10 cellular contexts compared by ENCODE assay signal in genomic region chr10:122551450-122551849, GRCh38. TPM values are rescaled to one million over a fixed set of nuclear protein-coding genes. Genes with fewer than 3 reads are reported as not detected.
DNase-seq lines count a peak whose midpoint lies in the region; ATAC-seq, FAIRE-seq and TF ChIP-seq lines count a peak whose summit lies in the region.
"Had no signal": no experiment of that assay in that cellular context is flagged by ENCODE, and none has a peak within 500 bp of the region (broad histone marks: within the 10 kb centered on the region; RNA-seq: fewer than 3 reads in every experiment).

No MANE protein-coding gene starts in this region.

- POLR2A ChIA-PET in GM12878 (lab: Charles Lee), result no interaction called here

- H3K9me3 ChIP-seq in GM12878 (replicated peaks; ENCODE audit: control insufficient read depth, insufficient read depth, low read length) (no peaks in the 10 kb centered on the region), adrenal gland (replicated peaks in 1 of 3) (no peaks in the 10 kb centered on the region)

- intact Hi-C loops in GM12878 (cut with micrococcal nuclease; ENCODE audit: unreplicated experiment) (no loop called here), lower leg skin (cut with DNase I; ENCODE audit: low total_unique reads) (no loop called here), adrenal gland (cut with DNase I) (loop anchor here in 1 of 2 donors (10.0 kb wide), 1 partner anchor 87 kb away; the partner anchor contains the start of gene HTRA1)

- TF ChIP-seq EP300 in GM12878 (IDR thresholded peaks at IDR 0.05; ENCODE audit: borderline replicate concordance in 1 of 2, control insufficient read depth in 1 of 2, low read depth in 2 of 2, low read length in 2 of 2), result no peak

- H3K27me3 ChIP-seq in GM12878 (replicated peaks in 1 of 2; ENCODE audit: control insufficient read depth in 2 of 2, insufficient read depth in 2 of 2, low read length in 1 of 2), result peaks cover 1 to 4% of the 10 kb centered on the region in 2 experiments; a peak in 2 of 4 replicates
- H3K27me3 ChIP-seq in adrenal gland, result no peaks in the 10 kb centered on the region

- TF ChIP-seq RAD21 in GM12878 (IDR thresholded peaks at IDR 0.05; ENCODE audit: insufficient read depth, low read depth, low read length), result no peak

- BruUV-seq in GM12878 (replicated peaks; lab: Mats Ljungman, UMichigan), result no TSS peak

- no peak overlapping the region for H3K4me3 ChIP-seq in GM12864 (ENCODE audit: low read depth, low read length)
- H3K4me3 ChIP-seq in GM12878, result no peak overlapping the region
- no peak overlapping the region for H3K4me3 ChIP-seq in lower leg skin (ENCODE audit: low read depth, poor library complexity, severe bottlenecking)
- no peak overlapping the region for H3K4me3 ChIP-seq in adrenal gland

- TF ChIP-seq CTCF in GM12864 (IDR thresholded peaks at IDR 0.05; ENCODE audit: low read depth, low read length, missing control alignments), result peak; percentile 9
- TF ChIP-seq CTCF in GM12878 (IDR thresholded peaks at IDR 0.05 in 2 of 3, conservative IDR thresholded peaks at IDR 0.05 in 1 of 3; ENCODE audit: control insufficient read depth in 2 of 3, extremely low read depth in 1 of 3, insufficient read depth in 1 of 3, low read depth in 3 of 3, low read length in 3 of 3), result 0 out of 6 replicates have a peak, but pooled peaks of 1 of the 3 experiments have one; percentile 3
- TF ChIP-seq CTCF in lower leg skin (IDR thresholded peaks at IDR 0.05), result no peak
- no peak for TF ChIP-seq CTCF in adrenal gland (IDR thresholded peaks at IDR 0.05)

- SMC1A ChIA-PET in GM12878 (lab: Charles Lee; ENCODE audit: uncharacterized antibody, unreplicated experiment), result interaction anchor here (1.1 kb wide), 1 partner anchor 14 kb away, joined by 3 read pairs; no protein-coding TSS in a partner anchor

- RAD21 ChIA-PET in GM12878 (lab: Charles Lee; ENCODE audit: unreplicated experiment), result no interaction called here

- DNase-seq in GM12864 (ENCODE audit: low read depth) (no peak), T-helper 1 cell (peak in 3 of 5 donors; percentile 6 to 30 (median 9)), GM12878 (ENCODE audit: low read depth, low spot score) (no peak), NCI-H2107 (lab: John Stamatoyannopoulos, UW) (no peak), lower leg skin (ENCODE audit: low spot score in 2 of 2) (no peak), adrenal gland (no peak), D341Med (ENCODE audit: low spot score) (no peak)
- DNase-seq in stimulated activated CD4-positive, alpha-beta T cell treated with anti-CD3 and anti-CD28 coated beads, Interleukin-12 subunit alpha, Interleukin-12 subunit beta, amount 100 ng/mL, for 24 hours (ENCODE audit: low read depth in 2 of 2), result peak; percentile 13 to 29
- DNase-seq: NCI-H226 had no signal

- no peak overlapping the region for H2AFZ ChIP-seq in GM12878 (ENCODE audit: control insufficient read depth, low read depth, low read length)

- in situ Hi-C loops in GM12878 (cut with MboI), result no loop called here

- no peaks in the 10 kb centered on the region for H3K79me2 ChIP-seq in GM12878 (ENCODE audit: control insufficient read depth, insufficient read depth, low read length)

- H3K9ac ChIP-seq in GM12878 (ENCODE audit: control insufficient read depth, insufficient read depth, low read length), result no peak overlapping the region

- H3K4me2 ChIP-seq in GM12878 (ENCODE audit: control insufficient read depth, insufficient read depth), result no peak overlapping the region

- no peak for TF ChIP-seq POLR2A in GM12878 (IDR thresholded peaks at IDR 0.05; ENCODE audit: low read depth, low read length)
- TF ChIP-seq POLR2A in lower leg skin (IDR thresholded peaks at IDR 0.05), result no peak
- no peak for TF ChIP-seq POLR2A in adrenal gland (IDR thresholded peaks at IDR 0.05)

- peak; percentile 39; the same call in 1 of the 3 replicates for ATAC-seq in GM12878

- no peak for FAIRE-seq in GM12878 (lab: Jason Lieb, UNC)
- FAIRE-seq: D721Med had no signal

- no peaks in the 10 kb centered on the region for H3K4me1 ChIP-seq in GM12878 (ENCODE audit: control insufficient read depth, insufficient read depth, low read length)
- no peaks in the 10 kb centered on the region for H3K4me1 ChIP-seq in adrenal gland (replicated peaks in 1 of 2)

- no peak overlapping the region for H3K27ac ChIP-seq in GM12878 (ENCODE audit: control insufficient read depth, insufficient read depth)
- no peak overlapping the region for H3K27ac ChIP-seq in adrenal gland

- H3K36me3 ChIP-seq in GM12878 (ENCODE audit: control insufficient read depth in 2 of 2, insufficient read depth in 2 of 2, low read length in 1 of 2) (no peaks in the 10 kb centered on the region), adrenal gland (replicated peaks in 1 of 2) (no peaks in the 10 kb centered on the region)

- CTCF ChIA-PET in GM12878 (lab: Yijun Ruan, JAX), result interaction anchor here (0.9 to 1.5 kb wide), 2 partner anchors 20 to 36 kb away, joined by 3 read pairs; no protein-coding TSS in a partner anchor

- 13% methylated on average over 9 of the region's 9 CpGs for WGBS in GM12878 (ENCODE audit: insufficient coverage, insufficient replicate concordance, low lambda C conversion rate, missing lambda C conversion rate)
- 73 to 77% methylated on average over 9 of the region's 9 CpGs for WGBS in lower leg skin, 2 donors
- WGBS in adrenal gland, 4 donors, result 40 to 63% (median 48%) methylated on average over 6 to 9 of the region's 9 CpGs

- H4K20me1 ChIP-seq in GM12878 (ENCODE audit: control insufficient read depth, insufficient read depth), result no peaks in the 10 kb centered on the region

TF ChIP-seq in GM12878, 131 proteins besides CTCF, POLR2A, EP300 and RAD21:
- no peak for TF ChIP-seq YBX1 (IDR thresholded peaks at IDR 0.05)
- TF ChIP-seq PML (IDR thresholded peaks at IDR 0.05; ENCODE audit: low read length), result no peak
- no peak for TF ChIP-seq JUND (IDR thresholded peaks at IDR 0.05; ENCODE audit: low read depth, low read length)
- no peak for TF ChIP-seq STAT3 (IDR thresholded peaks at IDR 0.05; ENCODE audit: low read depth, low read length)
- no peak for TF ChIP-seq SMC3 (IDR thresholded peaks at IDR 0.05; ENCODE audit: borderline replicate concordance, low read length)
- no peak for TF ChIP-seq SMAD5 (IDR thresholded peaks at IDR 0.05; ENCODE audit: low read depth)
- TF ChIP-seq BACH1 (IDR thresholded peaks at IDR 0.05; ENCODE audit: borderline replicate concordance), result no peak
- TF ChIP-seq NR2C1 (IDR thresholded peaks at IDR 0.05), result no peak

RNA-seq across cellular contexts. Expression of gene DMBT1, which starts 9.1 kb away (rescaled TPM):
- not detected in 2 replicates for total RNA-seq in GM12878 (2013; cell fraction: nucleolus; rRNA removed)
- total RNA-seq in GM12878 (2014; rRNA removed), result 0.06 TPM in 1 of 2 replicates, not detected in the other
- total RNA-seq in GM12878 (2014; rRNA removed; fragmentation: Illumina TruSeq; extraction: Trizol), result under 0.01 TPM in 1 of 2 replicates, not detected in the other
- 0.13 TPM in 2 replicates for total RNA-seq in GM12878 (2021)
- not detected for polyA plus RNA-seq in GM12878 (2011; ENCODE audit: low read depth)
- not detected in 2 replicates for polyA plus RNA-seq in GM12878 (2011; rRNA removed)
- under 0.01 TPM in 1 of 2 replicates, not detected in the other for polyA plus RNA-seq in GM12878 (2011; cell fraction: cytosol; rRNA removed)
- polyA plus RNA-seq in GM12878 (2011; cell fraction: nucleus; rRNA removed), result 0.04 TPM in 1 of 2 replicates, not detected in the other
- 0.03 TPM in 2 replicates for polyA plus RNA-seq in GM12878 (2012)
- 0.01 and 0.05 TPM in 2 replicates for polyA plus RNA-seq in GM12878 (2014; fragmentation: Illumina TruSeq; extraction: Trizol)
- polyA plus RNA-seq in GM12878 (2014; fragmentation: Nextera tagmentation; extraction: Ambion mirVana), result not detected
- polyA plus RNA-seq in GM12878 (2014; rRNA removed), result 0.03 TPM in 1 of 2 replicates, not detected in the other
- polyA plus RNA-seq in GM12878 (2016; fragmentation: Nextera tagmentation; extraction: Ambion mirVana), result not detected
- polyA minus RNA-seq in GM12878 (2011; rRNA and poly(A)+ RNA removed), result 0.07 TPM in 1 of 2 replicates, not detected in the other
- not detected in 2 replicates for polyA minus RNA-seq in GM12878 (2011; cell fraction: cytosol; rRNA and poly(A)+ RNA removed)
- polyA minus RNA-seq in GM12878 (2011; cell fraction: nucleus; rRNA and poly(A)+ RNA removed), result 0.10 TPM in 1 of 2 replicates, not detected in the other
- under 1 TPM in 3 of 4 donors, not detected in 1; 0.04 to 0.29 (median 0.26) TPM for total RNA-seq in lower leg skin
- total RNA-seq in adrenal gland, result under 1 TPM in 3 of 8 donors, not detected in 5; under 0.01 to 0.22 (median 0.15) TPM
- polyA plus RNA-seq in adrenal gland, result under 1 TPM in 2 of 3 donors, not detected in 1; 0.07 to 0.32 TPM

Comparison
In these comparisons a context has a peak if more than half of its experiments do, and no peak if none do; other contexts are left out.
1. DNase-seq: peak in T-helper 1 cell (3 of 5) and stimulated activated CD4-positive, alpha-beta T cell treated with anti-CD3 and anti-CD28 coated beads, Interleukin-12 subunit alpha, Interleukin-12 subunit beta, amount 100 ng/mL, for 24 hours (2 of 2); none in GM12864 (single experiment), GM12878 (single experiment), NCI-H2107 (single experiment), lower leg skin (0 of 2), adrenal gland (0 of 7) and D341Med (single experiment).